Comparison of ENCODE assay signal across 26 cellular contexts in genomic region chr21:24275613-24276012, GRCh38.
"Had no signal": no experiment of that assay in that cellular context is flagged by ENCODE, and none has a peak within 500 bp of the region (broad histone marks: within the 10 kb centered on the region; RNA-seq: fewer than 3 reads in every experiment).

No MANE protein-coding gene starts in this region.

- DNase-seq: hypothalamus; immature natural killer cell; kidney; left colon; left lung; lower lobe of right lung; mammary epithelial cell; mesenchymal stem cell; naive thymus-derived CD8-positive, alpha-beta T cell; nucleus accumbens; pancreas; posterior cingulate gyrus; retina; right cardiac atrium; sigmoid colon; small intestine; spleen; stimulated activated CD4-positive, alpha-beta T cell treated with anti-CD3 and anti-CD28 coated beads, Interleukin-4, amount 100 ng/mL, for 24 hours; stimulated activated naive CD4-positive, alpha-beta T cell; tibial artery; trophoblast cell; upper lobe of right lung had no signal

- H3K4me3 ChIP-seq: left lung, lower lobe of right lung, pancreas, prostate gland, sigmoid colon, spleen, suprapubic skin, thoracic aorta, tibial artery, upper lobe of right lung had no signal

- ATAC-seq: left colon; left lung; lower lobe of right lung; naive thymus-derived CD8-positive, alpha-beta T cell; pancreas; right cardiac atrium; stimulated activated effector memory CD8-positive, alpha-beta T cell treated with anti-CD3 and anti-CD28 coated beads, Interleukin-12 subunit alpha, Interleukin-12 subunit beta, amount 100 ng/mL, for 72 hours; upper lobe of right lung had no signal

- H3K36me3 ChIP-seq: left lung, lower lobe of right lung, pancreas, prostate gland, sigmoid colon, spleen, suprapubic skin, thoracic aorta, tibial artery, upper lobe of right lung had no signal

- H3K27me3 ChIP-seq: left lung, sigmoid colon, spleen, suprapubic skin, tibial artery, upper lobe of right lung had no signal

- H3K27ac ChIP-seq: left lung, lower lobe of right lung, pancreas, prostate gland, sigmoid colon, suprapubic skin, thoracic aorta, tibial artery, upper lobe of right lung had no signal

- H3K9me3 ChIP-seq: left lung, lower lobe of right lung, pancreas, prostate gland, spleen, suprapubic skin, thoracic aorta, tibial artery, upper lobe of right lung had no signal

- H3K4me1 ChIP-seq: left lung, lower lobe of right lung, pancreas, prostate gland, sigmoid colon, suprapubic skin, tibial artery, upper lobe of right lung had no signal
